1 cellular context compared by ENCODE assay signal in genomic region chr10:96285331-96285752, GRCh38.
A peak's percentile ranks its signal among the peaks of the same experiment; 100 is the strongest.
TF ChIP-seq lines count a peak whose summit lies in the region.

No MANE protein-coding gene starts in this region.

TF ChIP-seq in GM12878, 131 proteins besides CTCF, POLR2A, EP300 and RAD21 (continued from another document):
- TF ChIP-seq ZBTB33 (IDR thresholded peaks at IDR 0.05) (0 out of 2 replicates have a peak, but pooled peaks have one; percentile 28), BMI1 (IDR thresholded peaks at IDR 0.05; ENCODE audit: borderline replicate concordance) (peak; percentile 85), PBX3 (IDR thresholded peaks at IDR 0.05; ENCODE audit: insufficient replicate concordance, low read depth, low read length) (peak; percentile 12), PKNOX1 (IDR thresholded peaks at IDR 0.05) (peak; percentile 40; the same call in 1 of the 2 replicates)
